In genomic region chr2:69012310-69013122, GRCh38 we compare ENCODE assay signal across 8 cellular contexts. TPM values are rescaled to one million over a fixed set of nuclear protein-coding genes. Genes with fewer than 3 reads are reported as not detected.
DNase-seq lines count a peak whose midpoint lies in the region; ATAC-seq, FAIRE-seq and TF ChIP-seq lines count a peak whose summit lies in the region.
"Had no signal": no experiment of that assay in that cellular context is flagged by ENCODE, and none has a peak within 500 bp of the region (broad histone marks: within the 10 kb centered on the region; RNA-seq: fewer than 3 reads in every experiment).

No MANE protein-coding gene starts in this region.

- no peaks in the 10 kb centered on the region for H4K20me1 ChIP-seq in K562 (replicated peaks; ENCODE audit: control insufficient read depth, insufficient read depth, low read length)

- no TSS peak for BruUV-seq in K562 (replicated peaks; lab: Mats Ljungman, UMichigan)

- no peaks in the 10 kb centered on the region for H3K79me2 ChIP-seq in K562 (ENCODE audit: control insufficient read depth, insufficient read depth, low read length)

- H3K9me1 ChIP-seq in K562 (ENCODE audit: control insufficient read depth, insufficient read depth, low read length): no peaks in the 10 kb centered on the region

- H3K9me3 ChIP-seq in K562 (replicated peaks; ENCODE audit: control insufficient read depth, insufficient read depth, low read depth, low read length): no peaks in the 10 kb centered on the region
- H3K9me3 ChIP-seq in iPS-15b (ENCODE audit: control insufficient read depth, insufficient read depth, low read length): no peaks in the 10 kb centered on the region
- H3K9me3 ChIP-seq in sigmoid colon: no peaks in the 10 kb centered on the region

- TF ChIP-seq CTCF in GM06990 (IDR thresholded peaks at IDR 0.05; ENCODE audit: insufficient read depth, low read length, poor library complexity, severe bottlenecking) (peak; percentile 57), K562 (IDR thresholded peaks at IDR 0.05 in 2 of 3, conservative IDR thresholded peaks at IDR 0.05 in 1 of 3; ENCODE audit: insufficient read depth in 2 of 3, low read depth in 1 of 3, low read length in 3 of 3) (peak; percentile 52 to 70 (median 61)), sigmoid colon (IDR thresholded peaks at IDR 0.05) (peak; percentile 71 to 93 (median 84))

- peaks cover 8% of the 10 kb centered on the region for H3K27me3 ChIP-seq in GM06990 (replicated peaks; ENCODE audit: control insufficient read depth, insufficient read depth, low read length)
- peaks cover 11 to 29% of the 10 kb centered on the region in 2 experiments; a peak in 3 of 5 replicates for H3K27me3 ChIP-seq in K562 (ENCODE audit: control insufficient read depth in 2 of 2, insufficient read depth in 2 of 2, low read length in 2 of 2)
- H3K27me3 ChIP-seq in iPS-15b (ENCODE audit: control insufficient read depth, insufficient read depth, low read length): peaks cover 25% of the 10 kb centered on the region
- no peaks in the 10 kb centered on the region for H3K27me3 ChIP-seq in sigmoid colon

- DNase-seq in GM06990 (ENCODE audit: extremely low read depth, insufficient read length) (peak; percentile 30), KBM-7 (peak; percentile 58), SW480 (ENCODE audit: low spot score) (peak; percentile 27), K562 (ENCODE audit: extremely low read depth in 1 of 4, low spot score in 3 of 4) (peak; percentile 60 to 68 (median 66)), sigmoid colon (peak; percentile 84)

- TF ChIP-seq EP300 in K562 (IDR thresholded peaks at IDR 0.05; ENCODE audit: low read length): no peak
- TF ChIP-seq EP300 in sigmoid colon (IDR thresholded peaks at IDR 0.05): no peak

- peak overlapping the region; percentile 62; the same call in 1 of the 2 replicates for H2AFZ ChIP-seq in K562 (ENCODE audit: low read depth, low read length)

- POLR2A ChIA-PET in K562 (lab: Yijun Ruan, JAX): interaction anchor here (0.5 kb wide), 1 partner anchor 20 kb away, joined by 3 read pairs; no protein-coding TSS in a partner anchor

- intact Hi-C loops in K562 (cut with micrococcal nuclease) (no loop called here), sigmoid colon (cut with DNase I) (loop anchor here (1.0 to 10.0 kb wide), 6 partner anchors 68 to 425 kb away; partner anchors contain the start of genes GFPT1 and NFU1)

- ATAC-seq in K562 (peak; percentile 78), GM18861 (IDR thresholded peaks at IDR 0.05; ENCODE audit: unreplicated experiment) (no peak)

- WGBS in K562 (ENCODE audit: insufficient coverage, low coverage, missing lambda C conversion rate): 2% methylated on average over 22 of the region's 27 CpGs
- 6 to 11% methylated on average over 27 of the region's 27 CpGs for WGBS in sigmoid colon, 2 donors

- H3K27ac ChIP-seq in K562 (ENCODE audit: extremely low read depth, low read depth, low read length) (no peak overlapping the region), sigmoid colon (peak overlapping the region; percentile 80 to 94 (median 92))
- H3K27ac ChIP-seq: epithelial cell of prostate had no signal

- CTCF ChIA-PET in K562 (lab: Yijun Ruan, JAX; ENCODE audit: low intra/inter-chr PET ratio): interaction anchor here (1.3 kb wide), 1 partner anchor 295 kb away, joined by 3 read pairs; no protein-coding TSS in a partner anchor

- H3K4me1 ChIP-seq in K562 (replicated peaks in 1 of 2; ENCODE audit: control insufficient read depth in 2 of 2, insufficient read depth in 2 of 2, low read length in 2 of 2) (peaks cover 3 to 11% of the 10 kb centered on the region in 2 experiments; a peak in 4 of 5 replicates), iPS-15b (ENCODE audit: control insufficient read depth, insufficient read depth, low read length) (no peaks in the 10 kb centered on the region), sigmoid colon (peaks cover 0 to 46% (median 29%) of the 10 kb centered on the region in 4 donors)

- in situ Hi-C loops in KBM-7 (cut with MboI; ENCODE audit: low pct_unique_long_range_greater_than_20kb, low sequenced_read_pairs): no loop called here
- in situ Hi-C loops in K562 (cut with MboI): no loop called here

- no peaks in the 10 kb centered on the region for H3K36me3 ChIP-seq in GM06990 (ENCODE audit: control insufficient read depth, insufficient read depth, low read length)
- no peaks in the 10 kb centered on the region for H3K36me3 ChIP-seq in K562 (ENCODE audit: control insufficient read depth, insufficient read depth, low read length)
- H3K36me3 ChIP-seq in iPS-15b (ENCODE audit: control insufficient read depth, insufficient read depth, low read length): no peaks in the 10 kb centered on the region
- no peaks in the 10 kb centered on the region for H3K36me3 ChIP-seq in sigmoid colon

- TF ChIP-seq POLR2A in K562 (conservative IDR thresholded peaks at IDR 0.05) (no peak), sigmoid colon (IDR thresholded peaks at IDR 0.05) (no peak)

- TF ChIP-seq RAD21 in K562 (CRISPR knock-in tag; conservative IDR thresholded peaks at IDR 0.05 in 1 of 2, IDR thresholded peaks at IDR 0.05 in 1 of 2): peak; percentile 43 to 57; a peak in 3 of 4 replicates

- peak; percentile 42 for FAIRE-seq in K562 (lab: Jason Lieb, UNC)

- no peak overlapping the region for H3K4me3 ChIP-seq in GM06990 (replicated peaks; ENCODE audit: low read depth, low read length)
- H3K4me3 ChIP-seq in K562: peak overlapping the region; percentile 31
- peak overlapping the region; percentile 91 for H3K4me3 ChIP-seq in iPS-15b (ENCODE audit: low read depth, low read length)
- H3K4me3 ChIP-seq in sigmoid colon: peak overlapping the region; percentile 71 to 94 (median 88)

- no peak overlapping the region for H3K9ac ChIP-seq in K562 (ENCODE audit: insufficient read depth in 1 of 2, low read depth in 2 of 2, low read length in 2 of 2)
- no peak overlapping the region for H3K9ac ChIP-seq in iPS-15b (ENCODE audit: low read depth, low read length)

- H3K4me2 ChIP-seq in K562 (ENCODE audit: insufficient read depth, low read length): no peak overlapping the region; the same call in 1 of the 2 replicates

RNA-seq across cellular contexts. Expression of gene ANTXR1, which starts 0.5 kb away (rescaled TPM):
- total RNA-seq in K562 (2011; cell fraction: chromatin; rRNA removed; ENCODE audit: low replicate concordance): 0.58 and 0.74 TPM in 2 replicates
- 0.79 TPM in 1 of 2 replicates, not detected in the other for total RNA-seq in K562 (2011; cell fraction: nucleolus; rRNA removed)
- total RNA-seq in K562 (2011; cell fraction: nucleoplasm; rRNA removed): 0.73 and 0.76 TPM in 2 replicates
- total RNA-seq in K562 (2014; rRNA removed) (0.45 and 1.00 TPM in 2 replicates), K562 (2014; rRNA removed; fragmentation: Illumina TruSeq; extraction: Trizol) (0.33 and 0.35 TPM in 2 replicates), K562 (2015; rRNA removed; fragmentation: Illumina TruSeq; extraction: Trizol) (0.41 and 0.54 TPM in 2 replicates), K562 (2021) (0.87 and 0.98 TPM in 2 replicates), sigmoid colon (10 to 100 TPM; 44.6 to 79.8 (median 53.2) TPM)
- polyA plus RNA-seq in K562 (2011; rRNA removed) (0.13 and 0.19 TPM in 2 replicates), K562 (2014; fragmentation: Illumina TruSeq; extraction: Trizol) (0.24 and 0.58 TPM in 2 replicates), K562 (2014; fragmentation: Nextera tagmentation; extraction: Ambion mirVana) (under 1 TPM; 0.07 to 0.15 TPM), K562 (2014; rRNA removed) (0.23 and 0.62 TPM in 2 replicates), sigmoid colon (10 to 100 TPM in 1 of 3 donors, 1 to 10 TPM in 2; 3.0 to 28.8 (median 8.3) TPM)
- polyA plus RNA-seq in K562 (2011; cell fraction: cytosol; rRNA removed): 0.04 and 0.10 TPM in 2 replicates
- polyA plus RNA-seq in K562 (2011; cell fraction: nucleus; rRNA removed): 0.41 and 0.46 TPM in 2 replicates
- polyA plus RNA-seq in K562 (2012): 1.1 and 2.5 TPM in 2 replicates
- polyA minus RNA-seq in K562 (2011; rRNA and poly(A)+ RNA removed): 0.18 TPM in 2 replicates
- 0.55 TPM in 1 of 2 replicates, not detected in the other for polyA minus RNA-seq in K562 (2011; cell fraction: cytosol; rRNA and poly(A)+ RNA removed)
- 0.22 and 0.94 TPM in 2 replicates for polyA minus RNA-seq in K562 (2011; cell fraction: nucleus; rRNA and poly(A)+ RNA removed)

RNA-seq across cellular contexts. Expression of gene GKN1, which starts 38.1 kb away (rescaled TPM):
- not detected in 2 replicates for total RNA-seq in K562 (2011; cell fraction: chromatin; rRNA removed; ENCODE audit: low replicate concordance)
- total RNA-seq in K562 (2011; cell fraction: nucleolus; rRNA removed): not detected in 2 replicates
- total RNA-seq in K562 (2011; cell fraction: nucleoplasm; rRNA removed): not detected in 2 replicates
- total RNA-seq in K562 (2014; rRNA removed) (not detected in 2 replicates), K562 (2014; rRNA removed; fragmentation: Illumina TruSeq; extraction: Trizol) (not detected in 2 replicates), K562 (2015; rRNA removed; fragmentation: Illumina TruSeq; extraction: Trizol) (not detected in 2 replicates), K562 (2021) (not detected in 2 replicates), sigmoid colon (not detected)
- polyA plus RNA-seq in K562 (2011; rRNA removed) (not detected in 2 replicates), K562 (2014; fragmentation: Illumina TruSeq; extraction: Trizol) (not detected in 2 replicates), K562 (2014; fragmentation: Nextera tagmentation; extraction: Ambion mirVana) (not detected), K562 (2014; rRNA removed) (not detected in 2 replicates), sigmoid colon (10 to 100 TPM in 1 of 3 donors, not detected in 2; 78.7 TPM)
- polyA plus RNA-seq in K562 (2011; cell fraction: cytosol; rRNA removed): not detected in 2 replicates
- not detected in 2 replicates for polyA plus RNA-seq in K562 (2011; cell fraction: nucleus; rRNA removed)
- polyA plus RNA-seq in K562 (2012): not detected in 2 replicates
- not detected in 2 replicates for polyA minus RNA-seq in K562 (2011; rRNA and poly(A)+ RNA removed)
- not detected in 2 replicates for polyA minus RNA-seq in K562 (2011; cell fraction: cytosol; rRNA and poly(A)+ RNA removed)
- polyA minus RNA-seq in K562 (2011; cell fraction: nucleus; rRNA and poly(A)+ RNA removed): not detected in 2 replicates

RNA-seq across cellular contexts. Expression of gene GKN2, which starts 59.8 kb away (rescaled TPM):
- total RNA-seq in K562 (2011; cell fraction: chromatin; rRNA removed; ENCODE audit: low replicate concordance): not detected in 2 replicates
- not detected in 2 replicates for total RNA-seq in K562 (2011; cell fraction: nucleolus; rRNA removed)
- total RNA-seq in K562 (2011; cell fraction: nucleoplasm; rRNA removed): not detected in 2 replicates
- total RNA-seq in K562 (2014; rRNA removed): not detected in 2 replicates
- not detected in 2 replicates for total RNA-seq in K562 (2014; rRNA removed; fragmentation: Illumina TruSeq; extraction: Trizol)
- not detected in 2 replicates for total RNA-seq in K562 (2015; rRNA removed; fragmentation: Illumina TruSeq; extraction: Trizol)
- total RNA-seq in K562 (2021): not detected in 2 replicates
- polyA plus RNA-seq in K562 (2011; rRNA removed): not detected in 2 replicates
- polyA plus RNA-seq in K562 (2011; cell fraction: cytosol; rRNA removed): not detected in 2 replicates
- polyA plus RNA-seq in K562 (2011; cell fraction: nucleus; rRNA removed): not detected in 2 replicates
- polyA plus RNA-seq in K562 (2012): not detected in 2 replicates
- polyA plus RNA-seq in K562 (2014; fragmentation: Illumina TruSeq; extraction: Trizol): not detected in 2 replicates
- polyA plus RNA-seq in K562 (2014; fragmentation: Nextera tagmentation; extraction: Ambion mirVana): not detected
- not detected in 2 replicates for polyA plus RNA-seq in K562 (2014; rRNA removed)
- not detected in 2 replicates for polyA minus RNA-seq in K562 (2011; rRNA and poly(A)+ RNA removed)
- not detected in 2 replicates for polyA minus RNA-seq in K562 (2011; cell fraction: cytosol; rRNA and poly(A)+ RNA removed)
- not detected in 2 replicates for polyA minus RNA-seq in K562 (2011; cell fraction: nucleus; rRNA and poly(A)+ RNA removed)
- total RNA-seq in sigmoid colon: not detected
- polyA plus RNA-seq in sigmoid colon: 10 to 100 TPM in 1 of 3 donors, 1 to 10 TPM in 1, not detected in 1; 1.2 to 14.4 TPM

Comparison
In these comparisons a context has a peak if more than half of its experiments do, and no peak if none do; other contexts are left out.
1. DNase-seq: peak in every context shown above with its lines; median percentile 84 in sigmoid colon; 66 in K562; 58 in KBM-7; 30 in GM06990; 27 in SW480.
2. RNA of gene ANTXR1, which starts 0.5 kb away (total RNA-seq): 44.6 to 79.8 TPM in sigmoid colon; 0.33 to 1.00 TPM in K562; every median in the first group is over 10 times any median in the second.
3. Peak in every context shown above with its lines, with median percentiles within 50 percentile points of each other: CTCF ChIP-seq.